Comparison of ENCODE assay signal across 1 cellular context in the genomic region with DNA sequence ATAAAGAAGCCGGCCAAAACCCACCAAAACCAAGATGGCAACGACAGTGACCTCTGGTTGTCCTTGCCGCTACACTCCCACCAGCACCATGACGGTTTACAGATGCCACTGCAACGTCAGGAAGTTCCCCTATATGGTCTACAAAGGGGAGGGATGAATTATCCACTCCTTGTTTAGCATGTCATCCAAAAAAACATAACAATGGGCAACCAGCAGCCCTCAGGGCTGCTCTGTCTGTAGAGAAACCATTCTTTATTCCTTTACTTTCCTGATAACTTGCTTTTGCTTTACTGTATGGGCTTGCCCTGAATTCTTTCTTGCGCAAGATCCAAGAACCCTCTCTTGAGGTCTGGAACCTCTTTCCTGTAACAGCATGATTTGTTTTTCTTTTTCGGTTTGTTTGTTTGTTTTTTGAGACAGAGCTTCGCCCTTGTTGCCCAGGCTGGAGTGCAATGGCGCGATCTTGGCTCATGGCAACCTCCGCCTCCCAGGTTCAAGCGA.
A peak's percentile ranks its signal among the peaks of the same experiment; 100 is the strongest.
TF ChIP-seq lines count a peak whose summit lies in the region.

No MANE protein-coding gene starts in this region.

TF ChIP-seq in K562, 482 proteins besides CTCF, POLR2A, EP300 and RAD21 (continues in another document):
- TF ChIP-seq ZKSCAN8 (CRISPR knock-in tag; IDR thresholded peaks at IDR 0.05) = peak; percentile 83
- peak; percentile 91 for TF ChIP-seq ZNF766 (CRISPR knock-in tag; conservative IDR thresholded peaks at IDR 0.05)
- TF ChIP-seq, protein P1, sequence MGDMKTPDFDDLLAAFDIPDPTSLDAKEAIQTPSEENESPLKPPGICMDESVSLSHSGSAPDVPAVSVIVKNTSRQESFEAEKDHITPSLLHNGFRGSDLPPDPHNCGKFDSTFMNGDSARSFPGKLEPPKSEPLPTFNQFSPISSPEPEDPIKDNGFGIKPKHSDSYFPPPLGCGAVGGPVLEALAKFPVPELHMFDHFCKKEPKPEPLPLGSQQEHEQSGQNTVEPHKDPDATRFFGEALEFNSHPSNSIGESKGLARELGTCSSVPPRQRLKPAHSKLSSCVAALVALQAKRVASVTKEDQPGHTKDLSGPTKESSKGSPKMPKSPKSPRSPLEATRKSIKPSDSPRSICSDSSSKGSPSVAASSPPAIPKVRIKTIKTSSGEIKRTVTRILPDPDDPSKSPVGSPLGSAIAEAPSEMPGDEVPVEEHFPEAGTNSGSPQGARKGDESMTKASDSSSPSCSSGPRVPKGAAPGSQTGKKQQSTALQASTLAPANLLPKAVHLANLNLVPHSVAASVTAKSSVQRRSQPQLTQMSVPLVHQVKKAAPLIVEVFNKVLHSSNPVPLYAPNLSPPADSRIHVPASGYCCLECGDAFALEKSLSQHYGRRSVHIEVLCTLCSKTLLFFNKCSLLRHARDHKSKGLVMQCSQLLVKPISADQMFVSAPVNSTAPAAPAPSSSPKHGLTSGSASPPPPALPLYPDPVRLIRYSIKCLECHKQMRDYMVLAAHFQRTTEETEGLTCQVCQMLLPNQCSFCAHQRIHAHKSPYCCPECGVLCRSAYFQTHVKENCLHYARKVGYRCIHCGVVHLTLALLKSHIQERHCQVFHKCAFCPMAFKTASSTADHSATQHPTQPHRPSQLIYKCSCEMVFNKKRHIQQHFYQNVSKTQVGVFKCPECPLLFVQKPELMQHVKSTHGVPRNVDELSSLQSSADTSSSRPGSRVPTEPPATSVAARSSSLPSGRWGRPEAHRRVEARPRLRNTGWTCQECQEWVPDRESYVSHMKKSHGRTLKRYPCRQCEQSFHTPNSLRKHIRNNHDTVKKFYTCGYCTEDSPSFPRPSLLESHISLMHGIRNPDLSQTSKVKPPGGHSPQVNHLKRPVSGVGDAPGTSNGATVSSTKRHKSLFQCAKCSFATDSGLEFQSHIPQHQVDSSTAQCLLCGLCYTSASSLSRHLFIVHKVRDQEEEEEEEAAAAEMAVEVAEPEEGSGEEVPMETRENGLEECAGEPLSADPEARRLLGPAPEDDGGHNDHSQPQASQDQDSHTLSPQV (IDR thresholded peaks at IDR 0.05) = peak; percentile 5; the same call in 1 of the 2 replicates
- TF ChIP-seq, protein P2, sequence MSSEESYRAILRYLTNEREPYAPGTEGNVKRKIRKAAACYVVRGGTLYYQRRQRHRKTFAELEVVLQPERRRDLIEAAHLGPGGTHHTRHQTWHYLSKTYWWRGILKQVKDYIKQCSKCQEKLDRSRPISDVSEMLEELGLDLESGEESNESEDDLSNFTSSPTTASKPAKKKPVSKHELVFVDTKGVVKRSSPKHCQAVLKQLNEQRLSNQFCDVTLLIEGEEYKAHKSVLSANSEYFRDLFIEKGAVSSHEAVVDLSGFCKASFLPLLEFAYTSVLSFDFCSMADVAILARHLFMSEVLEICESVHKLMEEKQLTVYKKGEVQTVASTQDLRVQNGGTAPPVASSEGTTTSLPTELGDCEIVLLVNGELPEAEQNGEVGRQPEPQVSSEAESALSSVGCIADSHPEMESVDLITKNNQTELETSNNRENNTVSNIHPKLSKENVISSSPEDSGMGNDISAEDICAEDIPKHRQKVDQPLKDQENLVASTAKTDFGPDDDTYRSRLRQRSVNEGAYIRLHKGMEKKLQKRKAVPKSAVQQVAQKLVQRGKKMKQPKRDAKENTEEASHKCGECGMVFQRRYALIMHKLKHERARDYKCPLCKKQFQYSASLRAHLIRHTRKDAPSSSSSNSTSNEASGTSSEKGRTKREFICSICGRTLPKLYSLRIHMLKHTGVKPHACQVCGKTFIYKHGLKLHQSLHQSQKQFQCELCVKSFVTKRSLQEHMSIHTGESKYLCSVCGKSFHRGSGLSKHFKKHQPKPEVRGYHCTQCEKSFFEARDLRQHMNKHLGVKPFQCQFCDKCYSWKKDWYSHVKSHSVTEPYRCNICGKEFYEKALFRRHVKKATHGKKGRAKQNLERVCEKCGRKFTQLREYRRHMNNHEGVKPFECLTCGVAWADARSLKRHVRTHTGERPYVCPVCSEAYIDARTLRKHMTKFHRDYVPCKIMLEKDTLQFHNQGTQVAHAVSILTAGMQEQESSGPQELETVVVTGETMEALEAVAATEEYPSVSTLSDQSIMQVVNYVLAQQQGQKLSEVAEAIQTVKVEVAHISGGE (CRISPR knock-in tag; IDR thresholded peaks at IDR 0.05) = peak in 1 of 3 experiments; percentile 75; a peak in 2 of 6 replicates
- TF ChIP-seq ZNF644 (tag; IDR thresholded peaks at IDR 0.05; ENCODE audit: low read depth) = peak; percentile 95
- no peak for TF ChIP-seq TAL1 (IDR thresholded peaks at IDR 0.05)
- TF ChIP-seq, protein P3, sequence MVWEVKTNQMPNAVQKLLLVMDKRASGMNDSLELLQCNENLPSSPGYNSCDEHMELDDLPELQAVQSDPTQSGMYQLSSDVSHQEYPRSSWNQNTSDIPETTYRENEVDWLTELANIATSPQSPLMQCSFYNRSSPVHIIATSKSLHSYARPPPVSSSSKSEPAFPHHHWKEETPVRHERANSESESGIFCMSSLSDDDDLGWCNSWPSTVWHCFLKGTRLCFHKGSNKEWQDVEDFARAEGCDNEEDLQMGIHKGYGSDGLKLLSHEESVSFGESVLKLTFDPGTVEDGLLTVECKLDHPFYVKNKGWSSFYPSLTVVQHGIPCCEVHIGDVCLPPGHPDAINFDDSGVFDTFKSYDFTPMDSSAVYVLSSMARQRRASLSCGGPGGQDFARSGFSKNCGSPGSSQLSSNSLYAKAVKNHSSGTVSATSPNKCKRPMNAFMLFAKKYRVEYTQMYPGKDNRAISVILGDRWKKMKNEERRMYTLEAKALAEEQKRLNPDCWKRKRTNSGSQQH (CRISPR knock-in tag; IDR thresholded peaks at IDR 0.05) = no peak
- TF ChIP-seq, protein P4, sequence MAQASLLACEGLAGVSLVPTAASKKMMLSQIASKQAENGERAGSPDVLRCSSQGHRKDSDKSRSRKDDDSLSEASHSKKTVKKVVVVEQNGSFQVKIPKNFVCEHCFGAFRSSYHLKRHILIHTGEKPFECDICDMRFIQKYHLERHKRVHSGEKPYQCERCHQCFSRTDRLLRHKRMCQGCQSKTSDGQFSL (CRISPR knock-in tag; IDR thresholded peaks at IDR 0.05) = no peak
- TF ChIP-seq, protein P4 (tag; IDR thresholded peaks at IDR 0.05) = peak in 1 of 2 experiments; percentile 15; a peak in 2 of 4 replicates
- peak; percentile 9 for TF ChIP-seq GTF2E2 (tag; IDR thresholded peaks at IDR 0.05)
- peak in 1 of 2 experiments; percentile 92; a peak in 2 of 4 replicates for TF ChIP-seq SRF (CRISPR knock-in tag; IDR thresholded peaks at IDR 0.05)
- TF ChIP-seq CEBPB (tag; IDR thresholded peaks at IDR 0.05) = peak; percentile 95
- peak; percentile 54; the same call in 1 of the 2 replicates for TF ChIP-seq GTF2A2 (tag; IDR thresholded peaks at IDR 0.05)
- TF ChIP-seq, protein P5, sequence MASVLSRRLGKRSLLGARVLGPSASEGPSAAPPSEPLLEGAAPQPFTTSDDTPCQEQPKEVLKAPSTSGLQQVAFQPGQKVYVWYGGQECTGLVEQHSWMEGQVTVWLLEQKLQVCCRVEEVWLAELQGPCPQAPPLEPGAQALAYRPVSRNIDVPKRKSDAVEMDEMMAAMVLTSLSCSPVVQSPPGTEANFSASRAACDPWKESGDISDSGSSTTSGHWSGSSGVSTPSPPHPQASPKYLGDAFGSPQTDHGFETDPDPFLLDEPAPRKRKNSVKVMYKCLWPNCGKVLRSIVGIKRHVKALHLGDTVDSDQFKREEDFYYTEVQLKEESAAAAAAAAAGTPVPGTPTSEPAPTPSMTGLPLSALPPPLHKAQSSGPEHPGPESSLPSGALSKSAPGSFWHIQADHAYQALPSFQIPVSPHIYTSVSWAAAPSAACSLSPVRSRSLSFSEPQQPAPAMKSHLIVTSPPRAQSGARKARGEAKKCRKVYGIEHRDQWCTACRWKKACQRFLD (CRISPR knock-in tag; IDR thresholded peaks at IDR 0.05) = peak; percentile 98
- TF ChIP-seq MCM2 (IDR thresholded peaks at IDR 0.05; ENCODE audit: low read depth) = no peak
- peak; percentile 53; the same call in 1 of the 2 replicates for TF ChIP-seq CREM (IDR thresholded peaks at IDR 0.05; ENCODE audit: low read depth)
- peak; percentile 87; the same call in 1 of the 2 replicates for TF ChIP-seq ZNF175 (CRISPR knock-in tag; IDR thresholded peaks at IDR 0.05; ENCODE audit: low read depth)
- no peak for TF ChIP-seq PTRF (tag; IDR thresholded peaks at IDR 0.05)
- TF ChIP-seq, protein P6, sequence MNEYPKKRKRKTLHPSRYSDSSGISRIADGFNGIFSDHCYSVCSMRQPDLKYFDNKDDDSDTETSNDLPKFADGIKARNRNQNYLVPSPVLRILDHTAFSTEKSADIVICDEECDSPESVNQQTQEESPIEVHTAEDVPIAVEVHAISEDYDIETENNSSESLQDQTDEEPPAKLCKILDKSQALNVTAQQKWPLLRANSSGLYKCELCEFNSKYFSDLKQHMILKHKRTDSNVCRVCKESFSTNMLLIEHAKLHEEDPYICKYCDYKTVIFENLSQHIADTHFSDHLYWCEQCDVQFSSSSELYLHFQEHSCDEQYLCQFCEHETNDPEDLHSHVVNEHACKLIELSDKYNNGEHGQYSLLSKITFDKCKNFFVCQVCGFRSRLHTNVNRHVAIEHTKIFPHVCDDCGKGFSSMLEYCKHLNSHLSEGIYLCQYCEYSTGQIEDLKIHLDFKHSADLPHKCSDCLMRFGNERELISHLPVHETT (CRISPR knock-in tag; conservative IDR thresholded peaks at IDR 0.05 in 1 of 2, IDR thresholded peaks at IDR 0.05 in 1 of 2) = peak in 1 of 2 experiments; percentile 93; a peak in 2 of 4 replicates
- TF ChIP-seq CEBPG (CRISPR knock-in tag; IDR thresholded peaks at IDR 0.05) = peak; percentile 68; the same call in 1 of the 2 replicates
- TF ChIP-seq CEBPG (tag; conservative IDR thresholded peaks at IDR 0.05 in 1 of 2, IDR thresholded peaks at IDR 0.05 in 1 of 2) = peak; percentile 67 to 83
- TF ChIP-seq JUND (IDR thresholded peaks at IDR 0.05; ENCODE audit: borderline replicate concordance, low read depth, low read length) = no peak
- peak; percentile 11; the same call in 1 of the 3 replicates for TF ChIP-seq JUND (tag; IDR thresholded peaks at IDR 0.05; ENCODE audit: borderline replicate concordance, low read depth, low read length)
- TF ChIP-seq, protein P7, sequence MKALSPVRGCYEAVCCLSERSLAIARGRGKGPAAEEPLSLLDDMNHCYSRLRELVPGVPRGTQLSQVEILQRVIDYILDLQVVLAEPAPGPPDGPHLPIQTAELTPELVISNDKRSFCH (CRISPR knock-in tag; IDR thresholded peaks at IDR 0.05) = no peak
- TF ChIP-seq, protein P7 (tag; IDR thresholded peaks at IDR 0.05) = peak; percentile 92; the same call in 1 of the 2 replicates
- TF ChIP-seq ZNF589 (CRISPR knock-in tag; IDR thresholded peaks at IDR 0.05; ENCODE audit: low read depth) = peak; percentile 16
- TF ChIP-seq, protein P8, sequence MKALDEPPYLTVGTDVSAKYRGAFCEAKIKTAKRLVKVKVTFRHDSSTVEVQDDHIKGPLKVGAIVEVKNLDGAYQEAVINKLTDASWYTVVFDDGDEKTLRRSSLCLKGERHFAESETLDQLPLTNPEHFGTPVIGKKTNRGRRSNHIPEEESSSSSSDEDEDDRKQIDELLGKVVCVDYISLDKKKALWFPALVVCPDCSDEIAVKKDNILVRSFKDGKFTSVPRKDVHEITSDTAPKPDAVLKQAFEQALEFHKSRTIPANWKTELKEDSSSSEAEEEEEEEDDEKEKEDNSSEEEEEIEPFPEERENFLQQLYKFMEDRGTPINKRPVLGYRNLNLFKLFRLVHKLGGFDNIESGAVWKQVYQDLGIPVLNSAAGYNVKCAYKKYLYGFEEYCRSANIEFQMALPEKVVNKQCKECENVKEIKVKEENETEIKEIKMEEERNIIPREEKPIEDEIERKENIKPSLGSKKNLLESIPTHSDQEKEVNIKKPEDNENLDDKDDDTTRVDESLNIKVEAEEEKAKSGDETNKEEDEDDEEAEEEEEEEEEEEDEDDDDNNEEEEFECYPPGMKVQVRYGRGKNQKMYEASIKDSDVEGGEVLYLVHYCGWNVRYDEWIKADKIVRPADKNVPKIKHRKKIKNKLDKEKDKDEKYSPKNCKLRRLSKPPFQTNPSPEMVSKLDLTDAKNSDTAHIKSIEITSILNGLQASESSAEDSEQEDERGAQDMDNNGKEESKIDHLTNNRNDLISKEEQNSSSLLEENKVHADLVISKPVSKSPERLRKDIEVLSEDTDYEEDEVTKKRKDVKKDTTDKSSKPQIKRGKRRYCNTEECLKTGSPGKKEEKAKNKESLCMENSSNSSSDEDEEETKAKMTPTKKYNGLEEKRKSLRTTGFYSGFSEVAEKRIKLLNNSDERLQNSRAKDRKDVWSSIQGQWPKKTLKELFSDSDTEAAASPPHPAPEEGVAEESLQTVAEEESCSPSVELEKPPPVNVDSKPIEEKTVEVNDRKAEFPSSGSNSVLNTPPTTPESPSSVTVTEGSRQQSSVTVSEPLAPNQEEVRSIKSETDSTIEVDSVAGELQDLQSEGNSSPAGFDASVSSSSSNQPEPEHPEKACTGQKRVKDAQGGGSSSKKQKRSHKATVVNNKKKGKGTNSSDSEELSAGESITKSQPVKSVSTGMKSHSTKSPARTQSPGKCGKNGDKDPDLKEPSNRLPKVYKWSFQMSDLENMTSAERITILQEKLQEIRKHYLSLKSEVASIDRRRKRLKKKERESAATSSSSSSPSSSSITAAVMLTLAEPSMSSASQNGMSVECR (CRISPR knock-in tag; IDR thresholded peaks at IDR 0.05) = no peak
- TF ChIP-seq ZNF584 (CRISPR knock-in tag; IDR thresholded peaks at IDR 0.05; ENCODE audit: low read depth) = peak; percentile 66; the same call in 1 of the 2 replicates
- no peak for TF ChIP-seq CCNT2 (IDR thresholded peaks at IDR 0.05; ENCODE audit: borderline replicate concordance, extremely low read depth, insufficient read length, low read depth, low read length)
- TF ChIP-seq CHD1 (IDR thresholded peaks at IDR 0.05; ENCODE audit: low read length) = no peak
- no peak for TF ChIP-seq NR4A1 (CRISPR knock-in tag; IDR thresholded peaks at IDR 0.05)
- peak; percentile 66; the same call in 1 of the 2 replicates for TF ChIP-seq NR4A1 (tag; IDR thresholded peaks at IDR 0.05)
- peak; percentile 30; the same call in 1 of the 2 replicates for TF ChIP-seq GABPA (tag; conservative IDR thresholded peaks at IDR 0.05; ENCODE audit: low read depth)
- no peak for TF ChIP-seq NR2C2 (CRISPR knock-in tag; IDR thresholded peaks at IDR 0.05)
- peak; percentile 61; the same call in 1 of the 2 replicates for TF ChIP-seq NR2C2 (tag; IDR thresholded peaks at IDR 0.05)
- 0 out of 2 replicates have a peak, but pooled peaks have one; percentile 11 for TF ChIP-seq SMAD4 (CRISPR knock-in tag; conservative IDR thresholded peaks at IDR 0.05)
- TF ChIP-seq LCOR (CRISPR knock-in tag; IDR thresholded peaks at IDR 0.05) = 0 out of 2 replicates have a peak, but pooled peaks have one; percentile 16
- TF ChIP-seq CREB1 (IDR thresholded peaks at IDR 0.05) = no peak
- TF ChIP-seq CREB1 (CRISPR knock-in tag; IDR thresholded peaks at IDR 0.05) = 0 out of 2 replicates have a peak, but pooled peaks have one; percentile 12
- peak; percentile 79; the same call in 1 of the 2 replicates for TF ChIP-seq ZNF197 (CRISPR knock-in tag; IDR thresholded peaks at IDR 0.05; ENCODE audit: low read depth)
- 0 out of 2 replicates have a peak, but pooled peaks have one; percentile 7 for TF ChIP-seq NFRKB (IDR thresholded peaks at IDR 0.05; ENCODE audit: low read depth)
- TF ChIP-seq YY1 (IDR thresholded peaks at IDR 0.05; ENCODE audit: borderline replicate concordance in 1 of 3, control insufficient read depth in 1 of 3, extremely low read depth in 1 of 3, insufficient read depth in 3 of 3, insufficient read length in 1 of 3, insufficient replicate concordance in 2 of 3, low read depth in 1 of 3, low read length in 2 of 3) = peak in 2 of 3 experiments; percentile 57 to 80
- TF ChIP-seq ESRRA (IDR thresholded peaks at IDR 0.05; ENCODE audit: borderline replicate concordance, low read depth) = peak; percentile 97
